ENCODE assay signal across 8 cellular contexts in genomic region chr20:32971703-32972161, GRCh38. TPM values are rescaled to one million over a fixed set of nuclear protein-coding genes. Genes with fewer than 3 reads are reported as not detected.
DNase-seq lines count a peak whose midpoint lies in the region; ATAC-seq, FAIRE-seq and TF ChIP-seq lines count a peak whose summit lies in the region.

No MANE protein-coding gene starts in this region.

- H3K4me3 ChIP-seq in ACC112 (ENCODE audit: low read depth, low read length) (no peak overlapping the region), coronary artery (no peak overlapping the region), smooth muscle cell (no peak overlapping the region)

- peak; percentile 57 for DNase-seq in coronary artery (ENCODE audit: low spot score)
- no peak for DNase-seq in smooth muscle cell (lab: John Stamatoyannopoulos, UW; ENCODE audit: unreplicated experiment)
- DNase-seq in cerebellar nuclear complex (lab: John Stamatoyannopoulos, UW) = no peak
- no peak for DNase-seq in frontal cortex (ENCODE audit: low spot score in 2 of 2)
- DNase-seq in T1000 (lab: John Stamatoyannopoulos, UW) = no peak

- peak overlapping the region; percentile 87 for H2AFZ ChIP-seq in ACC112 (ENCODE audit: low read length, unreplicated experiment)
- H2AFZ ChIP-seq in smooth muscle cell (ENCODE audit: low read depth) = peak overlapping the region; percentile 96

- H3K79me2 ChIP-seq in ACC112 (ENCODE audit: control insufficient read depth, insufficient read depth, low read length, unreplicated experiment) = no peaks in the 10 kb centered on the region
- H3K79me2 ChIP-seq in smooth muscle cell (ENCODE audit: low read depth) = no peaks in the 10 kb centered on the region

- no peaks in the 10 kb centered on the region for H4K20me1 ChIP-seq in smooth muscle cell (ENCODE audit: low read depth)

- H3F3A ChIP-seq in smooth muscle cell (ENCODE audit: low read depth) = no peaks in the 10 kb centered on the region

- no peak overlapping the region for H3K27ac ChIP-seq in ACC112 (ENCODE audit: low read depth, low read length)
- no peak overlapping the region for H3K27ac ChIP-seq in coronary artery
- peak overlapping the region; percentile 13 for H3K27ac ChIP-seq in smooth muscle cell (ENCODE audit: low read depth)

- TF ChIP-seq CTCF in coronary artery (IDR thresholded peaks at IDR 0.05) (no peak), smooth muscle cell (IDR thresholded peaks at IDR 0.05; ENCODE audit: borderline replicate concordance, insufficient read depth, poor library complexity, severe bottlenecking) (no peak)

- H3K27me3 ChIP-seq in ACC112 (ENCODE audit: insufficient read depth, low read length) = no peaks in the 10 kb centered on the region
- H3K27me3 ChIP-seq in smooth muscle cell (ENCODE audit: low read depth) = no peaks in the 10 kb centered on the region

- peak; percentile 21 for ATAC-seq in GM19035 (IDR thresholded peaks at IDR 0.05; ENCODE audit: unreplicated experiment)
- peak; percentile 11 for ATAC-seq in HG03565 (IDR thresholded peaks at IDR 0.05; ENCODE audit: unreplicated experiment)

- H3K4me1 ChIP-seq in ACC112 (ENCODE audit: control insufficient read depth, insufficient read depth, low read length, unreplicated experiment) = peaks cover 2% of the 10 kb centered on the region
- H3K4me1 ChIP-seq in smooth muscle cell (ENCODE audit: low read depth) = peaks cover 11% of the 10 kb centered on the region

- H3K9ac ChIP-seq in smooth muscle cell (ENCODE audit: low read depth) = no peak overlapping the region

- 51% methylated on average over 6 of the region's 6 CpGs for WGBS in smooth muscle cell (ENCODE audit: low lambda C conversion rate)

- FAIRE-seq in frontal cortex (lab: Jason Lieb, UNC) = no peak

- peak overlapping the region; percentile 57 for H3K4me2 ChIP-seq in smooth muscle cell

- no peaks in the 10 kb centered on the region for H3K9me3 ChIP-seq in smooth muscle cell (replicated peaks; ENCODE audit: low read depth)

- no peaks in the 10 kb centered on the region for H3K36me3 ChIP-seq in ACC112 (ENCODE audit: insufficient read depth, low read length)
- no peaks in the 10 kb centered on the region for H3K36me3 ChIP-seq in smooth muscle cell (ENCODE audit: low read depth)

RNA-seq across cellular contexts. Expression of gene SUN5, which starts 32.5 kb away (rescaled TPM):
- not detected in 2 replicates for total RNA-seq in smooth muscle cell
- not detected in 2 replicates for polyA plus RNA-seq in smooth muscle cell
- total RNA-seq in frontal cortex = not detected

RNA-seq across cellular contexts. Expression of gene BPIFB2, which starts 35.8 kb away (rescaled TPM):
- total RNA-seq in smooth muscle cell (not detected in 2 replicates), frontal cortex (not detected)
- not detected in 2 replicates for polyA plus RNA-seq in smooth muscle cell

RNA-seq across cellular contexts. Expression of gene BPIFB6, which starts 59.7 kb away (rescaled TPM):
- total RNA-seq in smooth muscle cell (not detected in 2 replicates), frontal cortex (not detected)
- not detected in 2 replicates for polyA plus RNA-seq in smooth muscle cell
